Comparison of ENCODE assay signal across 12 cellular contexts in the genomic region with DNA sequence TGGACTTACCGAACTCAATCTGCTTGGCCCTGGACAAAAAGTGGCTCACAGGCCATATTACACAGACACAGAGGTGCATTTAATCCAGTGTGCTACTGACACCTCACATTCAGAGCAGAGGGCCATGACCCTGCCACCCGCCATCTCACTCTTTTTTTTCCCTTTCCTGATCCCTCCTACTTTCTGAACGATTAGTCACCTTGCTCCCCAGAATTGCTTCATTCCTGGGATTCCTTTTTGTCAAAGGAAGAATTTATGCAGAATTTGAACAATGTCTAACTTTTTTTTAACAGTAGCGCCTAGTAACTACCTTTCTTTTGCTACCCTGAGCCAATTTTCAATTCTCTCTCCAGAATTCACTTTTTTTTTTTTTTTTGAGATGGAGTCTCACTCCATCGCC. TPM values are rescaled to one million over a fixed set of nuclear protein-coding genes. Genes with fewer than 3 reads are reported as not detected.
DNase-seq lines count a peak whose midpoint lies in the region; ATAC-seq, FAIRE-seq and TF ChIP-seq lines count a peak whose summit lies in the region.
"Had no signal": no experiment of that assay in that cellular context is flagged by ENCODE, and none has a peak within 500 bp of the region (broad histone marks: within the 10 kb centered on the region; RNA-seq: fewer than 3 reads in every experiment).

No MANE protein-coding gene starts in this region.

- TF ChIP-seq EP300 in A549 (IDR thresholded peaks at IDR 0.05), result no peak

- peak overlapping the region; percentile 63 for H3K4me2 ChIP-seq in A549
- H3K4me2 ChIP-seq in astrocyte (ENCODE audit: low read length), result peak overlapping the region; percentile 37

- H3K4me1 Mint-ChIP-seq in astrocyte (ENCODE audit: low read depth, unreplicated experiment), result peaks cover 46% of the 10 kb centered on the region

- peak in 1 of 2 experiments; percentile 25; a peak in 1 of 6 replicates for ATAC-seq in A549
- no peak for ATAC-seq in GM21723 (IDR thresholded peaks at IDR 0.05; ENCODE audit: unreplicated experiment)
- no peak for ATAC-seq in HG03571 (IDR thresholded peaks at IDR 0.05; ENCODE audit: unreplicated experiment)
- ATAC-seq in HG03432 (IDR thresholded peaks at IDR 0.05; ENCODE audit: unreplicated experiment), result no peak
- ATAC-seq in GM18868 (IDR thresholded peaks at IDR 0.05; ENCODE audit: unreplicated experiment), result no peak

- H3K4me3 Mint-ChIP-seq in astrocyte (ENCODE audit: unreplicated experiment), result peak overlapping the region; percentile 69

- H3K9me3 Mint-ChIP-seq in astrocyte (ENCODE audit: unreplicated experiment), result no peaks in the 10 kb centered on the region

- no peaks in the 10 kb centered on the region for H3K36me3 ChIP-seq in astrocyte (ENCODE audit: insufficient read depth, low read length)
- H3K36me3 ChIP-seq: tibial nerve had no signal

- H3K27ac Mint-ChIP-seq in astrocyte (ENCODE audit: unreplicated experiment), result peak overlapping the region; percentile 96

- no peak for TF ChIP-seq RAD21 in A549 (conservative IDR thresholded peaks at IDR 0.05 in 1 of 2, IDR thresholded peaks at IDR 0.05 in 1 of 2)

- H2AFZ ChIP-seq in astrocyte (ENCODE audit: low read depth, low read length), result no peak overlapping the region

- POLR2A ChIA-PET in A549 (lab: Yijun Ruan, JAX), result interaction anchor here (0.7 kb wide), 1 partner anchor 783 kb away, joined by 3 read pairs; no protein-coding TSS in a partner anchor

- TF ChIP-seq CTCF in A549 (IDR thresholded peaks at IDR 0.05) (no peak), astrocyte (IDR thresholded peaks at IDR 0.05; ENCODE audit: insufficient read depth, low read depth, low read length) (no peak)

- FAIRE-seq in A549 (lab: Jason Lieb, UNC) (no peak), astrocyte (lab: Jason Lieb, UNC) (no peak)

- TF ChIP-seq POLR2A in A549 (IDR thresholded peaks at IDR 0.05; ENCODE audit: low read length), result no peak

- H3K27ac ChIP-seq in A549 (peak overlapping the region; percentile 40 to 70; a peak in 4 of 6 replicates), astrocyte (ENCODE audit: low read depth, low read length) (no peak overlapping the region)

- H3K27me3 ChIP-seq in astrocyte (ENCODE audit: insufficient read depth, low read length), result peaks cover 11% of the 10 kb centered on the region
- H3K27me3 ChIP-seq: tibial nerve had no signal

- 36% methylated on average over 5 of the region's 5 CpGs for WGBS in A549 (ENCODE audit: missing lambda C conversion rate)

- no peaks in the 10 kb centered on the region for H3K79me2 ChIP-seq in astrocyte (ENCODE audit: insufficient read depth, low read length)

- peak; percentile 20 to 43 for DNase-seq in A549 (ENCODE audit: low read depth in 1 of 2, low spot score in 1 of 2)
- DNase-seq in HK-2 (ENCODE audit: unreplicated experiment), result peak; percentile 53
- DNase-seq in astrocyte (ENCODE audit: low read depth), result peak; percentile 33
- peak; percentile 74 for DNase-seq in iris pigment epithelial cell (ENCODE audit: low read depth)
- DNase-seq: activated naive CD4-positive, alpha-beta T cell treated with anti-CD3 and anti-CD28 coated beads, Interleukin-2, amount 50 U/mL, for 16 hours; AML-193; effector CD4-positive, alpha-beta T cell had no signal

- H3K9ac ChIP-seq in astrocyte (ENCODE audit: low read length), result no peak overlapping the region

- H3K9me3 ChIP-seq in A549, result no peaks in the 10 kb centered on the region
- H3K9me3 ChIP-seq in astrocyte (ENCODE audit: insufficient read depth, low read depth, low read length), result no peaks in the 10 kb centered on the region
- H3K9me3 ChIP-seq: tibial nerve had no signal

- H3K36me3 Mint-ChIP-seq in astrocyte (ENCODE audit: low read depth, unreplicated experiment), result peaks cover 2% of the 10 kb centered on the region

- H3K4me3 ChIP-seq in A549, result no peak overlapping the region
- H3K4me3 ChIP-seq in astrocyte (ENCODE audit: insufficient read depth, low read depth, low read length), result no peak overlapping the region
- H3K4me3 ChIP-seq: tibial nerve had no signal

- H3K4me1 ChIP-seq in A549 (peaks cover 36% of the 10 kb centered on the region), astrocyte (ENCODE audit: insufficient read depth, low read length) (peaks cover 8% of the 10 kb centered on the region)

- H3K27me3 Mint-ChIP-seq in astrocyte (ENCODE audit: low read depth, unreplicated experiment), result no peaks in the 10 kb centered on the region

- CTCF ChIA-PET in A549 (lab: Yijun Ruan, JAX), result interaction anchor here (1.9 kb wide), 1 partner anchor 135 kb away, joined by 5 read pairs; no protein-coding TSS in a partner anchor

- no peaks in the 10 kb centered on the region for H4K20me1 ChIP-seq in astrocyte (ENCODE audit: insufficient read depth, low read length)

TF ChIP-seq in A549, 52 proteins besides CTCF, POLR2A, EP300 and RAD21:
- TF ChIP-seq RCOR1 (IDR thresholded peaks at IDR 0.05; ENCODE audit: low read depth, low read length) (no peak), FOSL2 (IDR thresholded peaks at IDR 0.05) (no peak), FOSL2 (CRISPR knock-in tag; IDR thresholded peaks at IDR 0.05) (0 out of 2 replicates have a peak, but pooled peaks have one; percentile 12), HOXB13 (CRISPR knock-in tag; IDR thresholded peaks at IDR 0.05; ENCODE audit: low read depth) (no peak), CEBPB (IDR thresholded peaks at IDR 0.05) (peak in 1 of 2 experiments; percentile 41; a peak in 2 of 4 replicates), KDM1A (IDR thresholded peaks at IDR 0.05; ENCODE audit: low read depth) (no peak), CBX8 (IDR thresholded peaks at IDR 0.05) (no peak), TFCP2L1 (CRISPR knock-in tag; IDR thresholded peaks at IDR 0.05) (no peak), NR3C1 (IDR thresholded peaks at IDR 0.05) (no peak), ESRRA (IDR thresholded peaks at IDR 0.05; ENCODE audit: borderline replicate concordance, low read length) (no peak), HOXB5 (CRISPR knock-in tag; IDR thresholded peaks at IDR 0.05) (no peak), ZC3H11A (IDR thresholded peaks at IDR 0.05) (no peak), MAZ (IDR thresholded peaks at IDR 0.05; ENCODE audit: borderline replicate concordance, low read depth, low read length) (no peak), EHMT2 (IDR thresholded peaks at IDR 0.05; ENCODE audit: low read depth) (no peak)
- TF ChIP-seq, protein P1, sequence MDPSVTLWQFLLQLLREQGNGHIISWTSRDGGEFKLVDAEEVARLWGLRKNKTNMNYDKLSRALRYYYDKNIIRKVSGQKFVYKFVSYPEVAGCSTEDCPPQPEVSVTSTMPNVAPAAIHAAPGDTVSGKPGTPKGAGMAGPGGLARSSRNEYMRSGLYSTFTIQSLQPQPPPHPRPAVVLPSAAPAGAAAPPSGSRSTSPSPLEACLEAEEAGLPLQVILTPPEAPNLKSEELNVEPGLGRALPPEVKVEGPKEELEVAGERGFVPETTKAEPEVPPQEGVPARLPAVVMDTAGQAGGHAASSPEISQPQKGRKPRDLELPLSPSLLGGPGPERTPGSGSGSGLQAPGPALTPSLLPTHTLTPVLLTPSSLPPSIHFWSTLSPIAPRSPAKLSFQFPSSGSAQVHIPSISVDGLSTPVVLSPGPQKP (IDR thresholded peaks at IDR 0.05; ENCODE audit: low read depth, low read length), result no peak
- TF ChIP-seq, protein P2, sequence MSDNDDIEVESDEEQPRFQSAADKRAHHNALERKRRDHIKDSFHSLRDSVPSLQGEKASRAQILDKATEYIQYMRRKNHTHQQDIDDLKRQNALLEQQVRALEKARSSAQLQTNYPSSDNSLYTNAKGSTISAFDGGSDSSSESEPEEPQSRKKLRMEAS (IDR thresholded peaks at IDR 0.05), result no peak

RNA-seq across cellular contexts. Expression of a gene that starts 4.6 kb away (rescaled TPM):
- polyA plus RNA-seq in A549 (2011; rRNA removed) (6.5 and 7.1 TPM in 2 replicates), A549 (2017; fragmentation: RNase III; extraction: RNeasy Plus Mini Kit Qiagen cat#74134 plus additional on column Dnase treatment) (2.3 to 3.0 TPM (median 2.3 TPM) in 3 replicates)
- polyA plus RNA-seq in A549 (2012; cell fraction: cytosol; rRNA removed), result 2.2 and 2.4 TPM in 2 replicates
- polyA plus RNA-seq in A549 (2012; cell fraction: nucleus; rRNA removed), result 2.1 and 2.3 TPM in 2 replicates
- 6.5 and 7.4 TPM in 2 replicates for polyA minus RNA-seq in A549 (2011; rRNA and poly(A)+ RNA removed)
- 18.7 and 35.4 TPM in 2 replicates for total RNA-seq in astrocyte
